22 cellular contexts compared by ENCODE assay signal in genomic region chr16:1156111-1156982, GRCh38. TPM values are rescaled to one million over a fixed set of nuclear protein-coding genes. Genes with fewer than 3 reads are reported as not detected.
DNase-seq lines count a peak whose midpoint lies in the region; ATAC-seq, FAIRE-seq and TF ChIP-seq lines count a peak whose summit lies in the region.
"Had no signal": no experiment of that assay in that cellular context is flagged by ENCODE, and none has a peak within 500 bp of the region (broad histone marks: within the 10 kb centered on the region; RNA-seq: fewer than 3 reads in every experiment).

No MANE protein-coding gene starts in this region.

- peak overlapping the region; percentile 87 to 96; a peak in 5 of 6 replicates for H3K27ac ChIP-seq in A549
- H3K27ac ChIP-seq: GM23248 had no signal

- H3K4me2 ChIP-seq in A549 = peak overlapping the region; percentile 98

- H3K4me3 ChIP-seq in A549 (no peak overlapping the region), retinal pigment epithelial cell (ENCODE audit: low read length) (no peak overlapping the region)
- H3K4me3 ChIP-seq: GM23248, MG63 had no signal

- DNase-seq in A549 (ENCODE audit: low read depth in 1 of 2, low spot score in 1 of 2) (no peak), NCI-H524 treated with DMSO at 0.1 percent for 48 hours (lab: John Stamatoyannopoulos, UW) (peak; percentile 44), head of caudate nucleus (peak in 30 of 42 donors; percentile 20 to 78 (median 54)), retinal pigment epithelial cell (ENCODE audit: low read depth) (peak; percentile 30), NCI-H2081 treated with DMSO at 0.1 percent for 48 hours (lab: John Stamatoyannopoulos, UW) (no peak)
- DNase-seq in stimulated activated CD4-positive, alpha-beta T cell treated with anti-CD3 and anti-CD28 coated beads, Interleukin-12 subunit alpha, Interleukin-12 subunit beta, amount 100 ng/mL, for 4 hours = no peak
- DNase-seq: activated CD4-positive, alpha-beta memory T cell treated with anti-CD3 and anti-CD28 coated beads for 36 hours; activated CD4-positive, CD25-positive, alpha-beta regulatory T cell; activated gamma-delta T cell; cortex of kidney; DMS153; GM23248; mammary epithelial cell; MG63; naive thymus-derived CD8-positive, alpha-beta T cell; NCI-H345; T-helper 9 cell had no signal

- no peak for FAIRE-seq in A549 (lab: Jason Lieb, UNC)
- FAIRE-seq: endothelial cell of umbilical vein, G401.6 had no signal

- TF ChIP-seq CTCF in A549 (IDR thresholded peaks at IDR 0.05) = no peak
- TF ChIP-seq CTCF in retinal pigment epithelial cell (conservative IDR thresholded peaks at IDR 0.05; ENCODE audit: low read depth, low read length) = no peak

- intact Hi-C loops in head of caudate nucleus (cut with DNase I) = no loop called here

- POLR2A ChIA-PET in A549 (lab: Yijun Ruan, JAX) = no interaction called here

- ATAC-seq in A549 (no peak), GM21390 (IDR thresholded peaks at IDR 0.05; ENCODE audit: unreplicated experiment) (no peak), HG02642 (IDR thresholded peaks at IDR 0.05; ENCODE audit: poor library complexity, unreplicated experiment) (no peak)
- ATAC-seq: naive thymus-derived CD8-positive, alpha-beta T cell; SK-N-SH treated with all-trans-retinoic acid at 6 μM for 48 hours had no signal

- 92% methylated on average over 28 of the region's 33 CpGs for WGBS in A549 (ENCODE audit: missing lambda C conversion rate)

- no peak for TF ChIP-seq RAD21 in A549 (conservative IDR thresholded peaks at IDR 0.05 in 1 of 2, IDR thresholded peaks at IDR 0.05 in 1 of 2)

- no peak for TF ChIP-seq EP300 in A549 (IDR thresholded peaks at IDR 0.05)

- no peaks in the 10 kb centered on the region for H3K9me3 ChIP-seq in A549
- H3K9me3 ChIP-seq: MG63 had no signal

- peaks cover 45% of the 10 kb centered on the region for H3K4me1 ChIP-seq in A549

- TF ChIP-seq POLR2A in A549 (IDR thresholded peaks at IDR 0.05; ENCODE audit: low read length) = no peak

- CTCF ChIA-PET in A549 (lab: Yijun Ruan, JAX) = interaction anchor here (1.3 to 2.4 kb wide), 5 partner anchors 25 to 50 kb away, joined by 3 to 5 read pairs (median 4); no protein-coding TSS in a partner anchor

TF ChIP-seq in A549, 52 proteins besides CTCF, POLR2A, EP300 and RAD21:
- no peak for TF ChIP-seq POLR2AphosphoS2 (conservative IDR thresholded peaks at IDR 0.05; ENCODE audit: low read length)

RNA-seq across cellular contexts. Expression of gene CACNA1H, which starts 3.4 kb away (rescaled TPM):
- polyA plus RNA-seq in A549 (2011; rRNA removed) = 7.2 and 8.6 TPM in 2 replicates
- 11.7 and 18.5 TPM in 2 replicates for polyA plus RNA-seq in A549 (2012; cell fraction: cytosol; rRNA removed)
- polyA plus RNA-seq in A549 (2012; cell fraction: nucleus; rRNA removed) = 41.3 and 56.9 TPM in 2 replicates
- polyA plus RNA-seq in A549 (2017; fragmentation: RNase III; extraction: RNeasy Plus Mini Kit Qiagen cat#74134 plus additional on column Dnase treatment) = 11.7 to 15.8 TPM (median 14.1 TPM) in 3 replicates
- polyA minus RNA-seq in A549 (2011; rRNA and poly(A)+ RNA removed) = 14.1 and 17.6 TPM in 2 replicates
- polyA plus RNA-seq: GM23248 had no signal

Comparison
In these comparisons a context has a peak if more than half of its experiments do, and no peak if none do; other contexts are left out.
1. DNase-seq: peak in NCI-H524 treated with DMSO at 0.1 percent for 48 hours (single experiment), head of caudate nucleus (30 of 42) and retinal pigment epithelial cell (single experiment); none in A549 (0 of 2), NCI-H2081 treated with DMSO at 0.1 percent for 48 hours (single experiment) and stimulated activated CD4-positive, alpha-beta T cell treated with anti-CD3 and anti-CD28 coated beads, Interleukin-12 subunit alpha, Interleukin-12 subunit beta, amount 100 ng/mL, for 4 hours (single experiment).